ENCODE assay signal across 9 cellular contexts in the genomic region with DNA sequence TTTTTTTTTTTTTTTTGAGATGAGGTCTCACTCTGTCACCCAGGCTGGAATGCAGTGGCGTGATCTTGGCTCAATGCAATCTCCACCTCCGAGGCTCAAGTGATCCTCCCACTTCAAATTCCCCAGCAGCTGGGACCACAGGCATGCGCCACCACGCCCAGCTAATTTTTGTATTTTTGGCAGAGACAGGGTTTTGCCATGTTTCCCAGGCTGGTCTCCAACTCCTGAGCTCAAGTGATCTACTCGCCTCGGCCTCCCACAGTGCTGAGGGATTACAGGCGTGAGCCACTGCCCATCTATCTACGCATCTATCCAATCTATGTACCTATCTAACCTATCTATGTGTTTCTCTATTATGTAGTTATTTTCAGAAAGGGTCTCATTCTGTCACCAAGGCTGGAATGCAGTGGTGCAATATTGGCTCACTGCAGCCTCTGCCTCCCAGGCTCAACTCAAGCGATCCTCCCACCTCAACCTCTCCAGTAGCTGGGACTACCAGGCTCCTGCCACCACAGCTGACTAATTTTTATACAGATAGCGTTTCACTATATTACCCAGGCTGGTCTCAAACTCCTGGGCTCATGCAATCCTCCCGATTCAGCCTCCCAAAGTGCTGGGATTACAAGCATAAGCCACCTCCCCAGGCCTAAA. TPM values are rescaled to one million over a fixed set of nuclear protein-coding genes. Genes with fewer than 3 reads are reported as not detected.
DNase-seq lines count a peak whose midpoint lies in the region; ATAC-seq and TF ChIP-seq lines count a peak whose summit lies in the region.
"Had no signal": no experiment of that assay in that cellular context is flagged by ENCODE, and none has a peak within 500 bp of the region (broad histone marks: within the 10 kb centered on the region; RNA-seq: fewer than 3 reads in every experiment).

No MANE protein-coding gene starts in this region.

- CTCF ChIA-PET in SK-N-SH (lab: Yijun Ruan, JAX): interaction anchor here (1.5 kb wide), 1 partner anchor 71 kb away, joined by 4 read pairs; no protein-coding TSS in a partner anchor

- no peaks in the 10 kb centered on the region for H3K9me3 ChIP-seq in SK-N-SH

- no peak for TF ChIP-seq RAD21 in SK-N-SH (IDR thresholded peaks at IDR 0.05; ENCODE audit: low read length)

- ATAC-seq in SK-N-SH treated with all-trans-retinoic acid at 6 μM for 48 hours (peak; percentile 86), left ventricle myocardium superior (peak; percentile 75), HG02884 (IDR thresholded peaks at IDR 0.05; ENCODE audit: unreplicated experiment) (no peak), GM19035 (IDR thresholded peaks at IDR 0.05; ENCODE audit: unreplicated experiment) (no peak)
- ATAC-seq in activated T-helper 17 cell treated with anti-CD3 and anti-CD28 coated beads, Interleukin-2, amount 50 U/mL, for 72 hours (replicated peaks): peak; percentile 43
- ATAC-seq: A549 had no signal

- DNase-seq in SK-N-SH (no peak), left ventricle myocardium superior (peak; percentile 37), stromal cell of bone marrow (ENCODE audit: low read depth) (peak; percentile 73)
- DNase-seq in activated effector memory CD4-positive, alpha-beta T cell treated with anti-CD3 and anti-CD28 coated beads, Interleukin-2, amount 50 U/mL, for 16 hours: no peak

- peaks cover 3 to 26% of the 10 kb centered on the region in 2 experiments for H3K36me3 ChIP-seq in SK-N-SH (replicated peaks in 1 of 2; ENCODE audit: control insufficient read depth in 1 of 2, insufficient read depth in 2 of 2, low read length in 1 of 2)

- H3K4me1 ChIP-seq in SK-N-SH (ENCODE audit: control insufficient read depth in 1 of 2, insufficient read depth in 2 of 2, low read depth in 1 of 2, low read length in 1 of 2): no peaks in the 10 kb centered on the region

- POLR2A ChIA-PET in SK-N-SH (lab: Yijun Ruan, JAX): no interaction called here

- H4K20me1 ChIP-seq in SK-N-SH (ENCODE audit: insufficient read depth): peaks cover 100% of the 10 kb centered on the region

- peaks cover 50% of the 10 kb centered on the region for H3K36me3 Mint-ChIP-seq in activated T-helper 17 cell treated with anti-CD3 and anti-CD28 coated beads, Interleukin-2, amount 50 U/mL, for 72 hours (ENCODE audit: low read depth)

- TF ChIP-seq CTCF in SK-N-SH (IDR thresholded peaks at IDR 0.05): no peak

- H3K27me3 Mint-ChIP-seq in activated T-helper 17 cell treated with anti-CD3 and anti-CD28 coated beads, Interleukin-2, amount 50 U/mL, for 72 hours: no peaks in the 10 kb centered on the region

- H3K9me3 Mint-ChIP-seq in activated T-helper 17 cell treated with anti-CD3 and anti-CD28 coated beads, Interleukin-2, amount 50 U/mL, for 72 hours: no peaks in the 10 kb centered on the region

- peaks cover 100% of the 10 kb centered on the region for H3K79me2 ChIP-seq in SK-N-SH (ENCODE audit: insufficient read depth)

- 83% methylated on average over 11 of the region's 11 CpGs for WGBS in SK-N-SH (ENCODE audit: low lambda C conversion rate)

- H3K9ac ChIP-seq in SK-N-SH: no peak overlapping the region

- peak overlapping the region; percentile 75 for H3K27ac Mint-ChIP-seq in activated T-helper 17 cell treated with anti-CD3 and anti-CD28 coated beads, Interleukin-2, amount 50 U/mL, for 72 hours

- no peak overlapping the region for H3K4me3 ChIP-seq in SK-N-SH (ENCODE audit: low read depth in 2 of 2, low read length in 1 of 2)
- H3K4me3 ChIP-seq: A549 had no signal

- no peak for TF ChIP-seq EP300 in SK-N-SH (IDR thresholded peaks at IDR 0.05; ENCODE audit: borderline replicate concordance in 1 of 2, low read depth in 1 of 2, low read length in 1 of 2)

- no peak overlapping the region for H2AFZ ChIP-seq in SK-N-SH (ENCODE audit: low read depth)

- peaks cover 25% of the 10 kb centered on the region for H3K4me1 Mint-ChIP-seq in activated T-helper 17 cell treated with anti-CD3 and anti-CD28 coated beads, Interleukin-2, amount 50 U/mL, for 72 hours

- peak overlapping the region; percentile 48 for H3K4me3 Mint-ChIP-seq in activated T-helper 17 cell treated with anti-CD3 and anti-CD28 coated beads, Interleukin-2, amount 50 U/mL, for 72 hours

- peaks cover 27% of the 10 kb centered on the region for H3F3A ChIP-seq in SK-N-SH (replicated peaks; ENCODE audit: insufficient read depth)

- intact Hi-C loops in left ventricle myocardium superior (cut with micrococcal nuclease): no loop called here

- H3K4me2 ChIP-seq in SK-N-SH: no peak overlapping the region
- H3K4me2 ChIP-seq: A549 had no signal

- H3K9me2 ChIP-seq in SK-N-SH: no peaks in the 10 kb centered on the region

- no peaks in the 10 kb centered on the region for H3K27me3 ChIP-seq in SK-N-SH (ENCODE audit: insufficient read depth)

- peak overlapping the region in 1 of 2 experiments; percentile 31; a peak in 2 of 4 replicates for H3K27ac ChIP-seq in SK-N-SH (ENCODE audit: low read depth in 2 of 2, low read length in 1 of 2)
- H3K27ac ChIP-seq: A549 had no signal

TF ChIP-seq in SK-N-SH treated with all-trans-retinoic acid at 6 μM for 48 hours, 23 proteins besides CTCF, POLR2A, EP300 and RAD21:
- TF ChIP-seq TOX (CRISPR knock-in tag; IDR thresholded peaks at IDR 0.05; ENCODE audit: borderline replicate concordance) (no peak), ZNF8 (CRISPR knock-in tag; IDR thresholded peaks at IDR 0.05) (no peak), ARNTL (CRISPR knock-in tag; IDR thresholded peaks at IDR 0.05; ENCODE audit: borderline replicate concordance, low read depth) (no peak)
- TF ChIP-seq, protein P1, sequence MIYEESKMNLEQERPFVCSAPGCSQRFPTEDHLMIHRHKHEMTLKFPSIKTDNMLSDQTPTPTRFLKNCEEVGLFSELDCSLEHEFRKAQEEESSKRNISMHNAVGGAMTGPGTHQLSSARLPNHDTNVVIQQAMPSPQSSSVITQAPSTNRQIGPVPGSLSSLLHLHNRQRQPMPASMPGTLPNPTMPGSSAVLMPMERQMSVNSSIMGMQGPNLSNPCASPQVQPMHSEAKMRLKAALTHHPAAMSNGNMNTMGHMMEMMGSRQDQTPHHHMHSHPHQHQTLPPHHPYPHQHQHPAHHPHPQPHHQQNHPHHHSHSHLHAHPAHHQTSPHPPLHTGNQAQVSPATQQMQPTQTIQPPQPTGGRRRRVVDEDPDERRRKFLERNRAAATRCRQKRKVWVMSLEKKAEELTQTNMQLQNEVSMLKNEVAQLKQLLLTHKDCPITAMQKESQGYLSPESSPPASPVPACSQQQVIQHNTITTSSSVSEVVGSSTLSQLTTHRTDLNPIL (CRISPR knock-in tag; IDR thresholded peaks at IDR 0.05; ENCODE audit: low read depth): no peak
TF ChIP-seq in SK-N-SH treated with all-trans-retinoic acid at 6 μM for 48 hours: peak in this region for 0.

TF ChIP-seq in SK-N-SH, 30 proteins besides CTCF, POLR2A, EP300 and RAD21:
- TF ChIP-seq, protein P2, sequence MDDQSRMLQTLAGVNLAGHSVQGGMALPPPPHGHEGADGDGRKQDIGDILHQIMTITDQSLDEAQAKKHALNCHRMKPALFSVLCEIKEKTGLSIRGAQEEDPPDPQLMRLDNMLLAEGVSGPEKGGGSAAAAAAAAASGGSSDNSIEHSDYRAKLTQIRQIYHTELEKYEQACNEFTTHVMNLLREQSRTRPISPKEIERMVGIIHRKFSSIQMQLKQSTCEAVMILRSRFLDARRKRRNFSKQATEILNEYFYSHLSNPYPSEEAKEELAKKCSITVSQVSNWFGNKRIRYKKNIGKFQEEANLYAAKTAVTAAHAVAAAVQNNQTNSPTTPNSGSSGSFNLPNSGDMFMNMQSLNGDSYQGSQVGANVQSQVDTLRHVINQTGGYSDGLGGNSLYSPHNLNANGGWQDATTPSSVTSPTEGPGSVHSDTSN (IDR thresholded peaks at IDR 0.05): no peak
- TF ChIP-seq NFIC (IDR thresholded peaks at IDR 0.05; ENCODE audit: borderline replicate concordance) (no peak), FOXM1 (IDR thresholded peaks at IDR 0.05; ENCODE audit: low read depth) (no peak), TEAD4 (IDR thresholded peaks at IDR 0.05; ENCODE audit: borderline replicate concordance, insufficient read depth) (no peak), EZH2phosphoT487 (IDR thresholded peaks at IDR 0.05; ENCODE audit: borderline replicate concordance, low read depth) (no peak)
TF ChIP-seq in SK-N-SH: peak in this region for 0.

RNA-seq across cellular contexts. Expression of gene GPX1, which starts 20.2 kb away (rescaled TPM):
- 661 and 815 TPM in 2 replicates for polyA plus RNA-seq in SK-N-SH (2012; rRNA removed)
- polyA plus RNA-seq in SK-N-SH (2012; cell fraction: cytosol; rRNA removed): 391 and 496 TPM in 2 replicates
- 254 and 446 TPM in 2 replicates for polyA plus RNA-seq in SK-N-SH (2012; cell fraction: nucleus; rRNA removed)
- total RNA-seq in activated T-helper 17 cell treated with anti-CD3 and anti-CD28 coated beads, Interleukin-2, amount 50 U/mL, for 72 hours: 100 to 1,000 TPM; 133 to 221 TPM
- total RNA-seq in left ventricle myocardium superior: 113 TPM

RNA-seq across cellular contexts. Expression of gene RHOA, which starts 33.4 kb away (rescaled TPM):
- 221 and 312 TPM in 2 replicates for polyA plus RNA-seq in SK-N-SH (2012; rRNA removed)
- 300 and 334 TPM in 2 replicates for polyA plus RNA-seq in SK-N-SH (2012; cell fraction: cytosol; rRNA removed)
- 174 and 183 TPM in 2 replicates for polyA plus RNA-seq in SK-N-SH (2012; cell fraction: nucleus; rRNA removed)
- 100 to 1,000 TPM; 298 to 453 TPM for total RNA-seq in activated T-helper 17 cell treated with anti-CD3 and anti-CD28 coated beads, Interleukin-2, amount 50 U/mL, for 72 hours
- total RNA-seq in left ventricle myocardium superior: 266 TPM

RNA-seq across cellular contexts. Expression of gene TCTA, which starts 33.8 kb away (rescaled TPM):
- polyA plus RNA-seq in SK-N-SH (2012; rRNA removed): 42.1 and 57.5 TPM in 2 replicates
- polyA plus RNA-seq in SK-N-SH (2012; cell fraction: cytosol; rRNA removed): 37.9 and 47.3 TPM in 2 replicates
- polyA plus RNA-seq in SK-N-SH (2012; cell fraction: nucleus; rRNA removed): 26.5 and 29.9 TPM in 2 replicates
- 10 to 100 TPM; 14.3 to 18.0 TPM for total RNA-seq in activated T-helper 17 cell treated with anti-CD3 and anti-CD28 coated beads, Interleukin-2, amount 50 U/mL, for 72 hours
- total RNA-seq in left ventricle myocardium superior: 14.9 TPM

RNA-seq across cellular contexts. Expression of gene USP4, which starts 38.5 kb away (rescaled TPM):
- 33.2 and 45.6 TPM in 2 replicates for polyA plus RNA-seq in SK-N-SH (2012; rRNA removed)
- polyA plus RNA-seq in SK-N-SH (2012; cell fraction: cytosol; rRNA removed): 25.0 and 29.3 TPM in 2 replicates
- 93.9 and 124 TPM in 2 replicates for polyA plus RNA-seq in SK-N-SH (2012; cell fraction: nucleus; rRNA removed)
- total RNA-seq in activated T-helper 17 cell treated with anti-CD3 and anti-CD28 coated beads, Interleukin-2, amount 50 U/mL, for 72 hours: 10 to 100 TPM; 69.1 to 69.2 TPM
- 37.3 TPM for total RNA-seq in left ventricle myocardium superior

RNA-seq across cellular contexts. Expression of gene AMT, which starts 43.9 kb away (rescaled TPM):
- 17.6 and 21.3 TPM in 2 replicates for polyA plus RNA-seq in SK-N-SH (2012; rRNA removed)
- polyA plus RNA-seq in SK-N-SH (2012; cell fraction: cytosol; rRNA removed): 1.0 and 2.1 TPM in 2 replicates
- 185 and 225 TPM in 2 replicates for polyA plus RNA-seq in SK-N-SH (2012; cell fraction: nucleus; rRNA removed)
- total RNA-seq in activated T-helper 17 cell treated with anti-CD3 and anti-CD28 coated beads, Interleukin-2, amount 50 U/mL, for 72 hours: 1 to 10 TPM; 1.9 to 2.5 TPM
- total RNA-seq in left ventricle myocardium superior: 30.5 TPM

Comparison
In these comparisons a context has a peak if more than half of its experiments do, and no peak if none do; other contexts are left out.
1. ATAC-seq: peak in SK-N-SH treated with all-trans-retinoic acid at 6 μM for 48 hours (single experiment), activated T-helper 17 cell treated with anti-CD3 and anti-CD28 coated beads, Interleukin-2, amount 50 U/mL, for 72 hours (single experiment) and left ventricle myocardium superior (single experiment); none in HG02884 (single experiment) and GM19035 (single experiment).
2. DNase-seq: peak in left ventricle myocardium superior (single experiment) and stromal cell of bone marrow (single experiment); none in SK-N-SH (single experiment) and activated effector memory CD4-positive, alpha-beta T cell treated with anti-CD3 and anti-CD28 coated beads, Interleukin-2, amount 50 U/mL, for 16 hours (single experiment).